26 cellular contexts compared by ENCODE assay signal in the genomic region with DNA sequence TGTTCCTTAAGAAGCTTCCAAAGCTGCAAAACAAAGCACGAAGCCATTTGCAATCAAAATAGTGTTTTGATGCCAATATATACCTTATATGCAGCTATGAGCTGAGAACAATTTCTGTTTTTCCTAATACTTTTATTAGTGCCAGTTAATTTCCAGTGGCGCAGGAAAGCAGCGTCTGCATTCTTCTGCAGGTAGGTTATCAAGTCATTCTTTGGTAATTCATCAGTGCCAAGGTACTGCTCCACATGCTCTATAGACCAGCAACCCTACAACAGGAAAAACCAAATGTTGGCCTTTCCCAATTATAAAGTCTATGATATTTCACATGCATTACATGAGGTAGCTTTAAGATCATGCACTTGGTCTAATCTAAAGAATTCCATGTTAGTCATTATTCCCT.
"Had no signal": no experiment of that assay in that cellular context is flagged by ENCODE, and none has a peak within 500 bp of the region (broad histone marks: within the 10 kb centered on the region; RNA-seq: fewer than 3 reads in every experiment).

No MANE protein-coding gene starts in this region.

- H3K4me3 Mint-ChIP-seq: mesothelial cell of epicardium, naive B cell had no signal

- ATAC-seq: esophagus mucosa, gastrocnemius medialis, heart right ventricle, left cardiac atrium, left lung, left ventricle myocardium superior, lower lobe of right lung, mucosa of descending colon had no signal

- H3K9me3 Mint-ChIP-seq: mesothelial cell of epicardium, naive B cell had no signal

- FAIRE-seq: colon, keratinocyte had no signal

- H3K27me3 ChIP-seq: dorsolateral prefrontal cortex, esophagus squamous epithelium, gastrocnemius medialis, heart right ventricle, left lung had no signal

- H3K27me3 Mint-ChIP-seq: naive B cell had no signal

- H3K4me1 ChIP-seq: esophagus squamous epithelium, gastrocnemius medialis, heart right ventricle, left lung, lower lobe of right lung had no signal

- H3K27ac ChIP-seq: coronary artery, dorsolateral prefrontal cortex, epithelial cell of prostate, esophagus squamous epithelium, gastrocnemius medialis, heart right ventricle, left lung, lower lobe of right lung had no signal

- DNase-seq: dermis blood vessel endothelial cell; dorsolateral prefrontal cortex; effector CD4-positive, alpha-beta T cell; effector memory CD4-positive, alpha-beta T cell; erythroblast; esophagus squamous epithelium; foreskin fibroblast; foreskin melanocyte; gastrocnemius medialis; glutamatergic neuron; head of caudate nucleus; heart right ventricle; hippocampal formation; left cardiac atrium; left lung; left ventricle myocardium superior; lower lobe of right lung; mesenchymal stem cell; mucosa of descending colon; naive B cell had no signal

- H3K9me3 ChIP-seq: esophagus squamous epithelium, gastrocnemius medialis, heart right ventricle, left lung, lower lobe of right lung, mucosa of descending colon had no signal

- H3K27ac Mint-ChIP-seq: mesothelial cell of epicardium had no signal

- H3K4me3 ChIP-seq: coronary artery, dorsolateral prefrontal cortex, esophagus squamous epithelium, gastrocnemius medialis, heart right ventricle, left lung, lower lobe of right lung, mucosa of descending colon had no signal

- H3K4me1 Mint-ChIP-seq: mesothelial cell of epicardium, naive B cell had no signal
